8 cellular contexts compared by ENCODE assay signal in the genomic region with DNA sequence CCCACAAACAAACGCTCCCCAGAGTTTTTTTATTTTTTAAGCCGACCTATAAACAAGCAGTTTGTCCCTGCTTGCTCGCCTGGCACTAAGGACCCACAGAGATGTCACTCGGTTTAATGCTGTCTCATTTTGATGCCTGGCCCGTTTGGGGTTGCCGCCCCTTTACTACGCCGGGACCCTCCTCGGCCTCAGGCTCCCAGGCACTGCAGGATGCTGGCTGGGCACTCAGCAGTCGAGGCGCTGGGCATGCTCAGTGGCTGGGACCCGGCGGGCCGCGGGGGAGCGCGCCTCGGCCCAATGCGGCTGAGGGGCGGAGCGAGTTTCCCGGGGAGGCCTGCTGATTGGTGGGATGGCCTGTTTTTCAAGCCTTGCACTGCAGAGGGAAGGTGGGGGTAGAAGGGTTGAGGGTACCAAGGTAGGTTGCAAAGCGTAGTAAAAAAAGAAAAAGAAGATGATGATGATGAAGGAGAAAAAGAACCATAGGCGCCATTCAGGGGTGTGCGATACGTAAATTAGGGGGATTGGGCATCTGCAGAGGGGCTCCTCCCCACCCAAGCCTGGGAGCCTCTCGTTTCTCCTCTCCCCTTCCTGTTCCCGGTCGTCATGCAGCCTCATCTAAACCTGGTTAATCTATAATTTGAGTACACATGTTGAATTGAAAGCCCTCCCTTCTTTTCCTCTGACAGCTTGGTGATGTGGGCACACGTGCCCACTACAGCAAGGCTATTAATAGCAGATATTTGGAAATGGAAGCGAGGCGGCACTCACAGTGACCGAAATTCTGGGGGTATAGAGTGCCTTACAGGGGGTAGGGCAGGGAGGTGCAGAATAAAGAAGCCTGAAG. TPM values are rescaled to one million over a fixed set of nuclear protein-coding genes. Genes with fewer than 3 reads are reported as not detected.
DNase-seq lines count a peak whose midpoint lies in the region; FAIRE-seq and TF ChIP-seq lines count a peak whose summit lies in the region.

No MANE protein-coding gene starts in this region.

- TF ChIP-seq CTCF in WERI-Rb-1 (IDR thresholded peaks at IDR 0.05; ENCODE audit: low read depth, low read length) (no peak), bronchial epithelial cell (IDR thresholded peaks at IDR 0.05; ENCODE audit: insufficient read depth, low read length, severe bottlenecking) (no peak)

- no peaks in the 10 kb centered on the region for H3K27me3 ChIP-seq in WERI-Rb-1 (ENCODE audit: insufficient read depth, low read depth, severe bottlenecking)
- H3K27me3 ChIP-seq in bronchial epithelial cell (ENCODE audit: control insufficient read depth, insufficient read depth, low read length) = no peaks in the 10 kb centered on the region

- H3K27ac ChIP-seq in WERI-Rb-1 = no peak overlapping the region

- CTCF ChIA-PET in HEK293T (lab: Yijun Ruan, JAX) = interaction anchor here (0.6 to 1.2 kb wide), 4 partner anchors 21 to 803 kb away, joined by 3 to 4 read pairs (median 3); no protein-coding TSS in a partner anchor

- H3K4me3 ChIP-seq in GM08714 (ENCODE audit: low read length) (peak overlapping the region; percentile 67; the same call in 1 of the 2 replicates), WERI-Rb-1 (ENCODE audit: low read depth, low read length) (peak overlapping the region; percentile 87), bronchial epithelial cell (ENCODE audit: low read depth, low read length) (peak overlapping the region; percentile 91)

- no peaks in the 10 kb centered on the region for H3K9me3 ChIP-seq in WERI-Rb-1 (ENCODE audit: severe bottlenecking)

- no peak for FAIRE-seq in bronchial epithelial cell (lab: Jason Lieb, UNC)
- FAIRE-seq in islet of Langerhans (lab: Jason Lieb, UNC) = peak; percentile 94

- H3K36me3 ChIP-seq in WERI-Rb-1 (no peaks in the 10 kb centered on the region), bronchial epithelial cell (ENCODE audit: control insufficient read depth, insufficient read depth, low read length) (peaks cover 8% of the 10 kb centered on the region)

- POLR2A ChIA-PET in HEK293T (lab: Yijun Ruan, JAX) = no interaction called here

- no peak for DNase-seq in HEK293T (ENCODE audit: extremely low spot score)
- DNase-seq in NCI-H128 (lab: John Stamatoyannopoulos, UW; ENCODE audit: unreplicated experiment) = peak; percentile 68
- DNase-seq in WERI-Rb-1 = peak; percentile 90
- peak; percentile 71 for DNase-seq in bronchial epithelial cell (ENCODE audit: low read depth)
- peak; percentile 33 to 65 for DNase-seq in stimulated activated CD4-positive, alpha-beta T cell treated with anti-CD3 and anti-CD28 coated beads, Interleukin-1b, Interleukin-23, amount 100 ng/mL, for 1 hour (ENCODE audit: low read depth in 2 of 2)
- no peak for DNase-seq in NCI-H146 treated with DMSO at 0.1 percent for 48 hours (lab: John Stamatoyannopoulos, UW; ENCODE audit: unreplicated experiment)

TF ChIP-seq in HEK293T, 16 proteins besides CTCF, POLR2A, EP300 and RAD21:
- peak; percentile 73 for TF ChIP-seq PKNOX1 (IDR thresholded peaks at IDR 0.05)
- TF ChIP-seq NFRKB (IDR thresholded peaks at IDR 0.05) = no peak
TF ChIP-seq in HEK293T: peak in this region for 1.

RNA-seq across cellular contexts. Expression of gene IRS1, which starts 1.5 kb away (rescaled TPM):
- 7.0 and 12.6 TPM in 2 replicates for total RNA-seq in bronchial epithelial cell

RNA-seq across cellular contexts. Expression of gene RHBDD1, which starts 34.7 kb away (rescaled TPM):
- total RNA-seq in bronchial epithelial cell = 29.7 and 32.0 TPM in 2 replicates

Comparison
In these comparisons a context has a peak if more than half of its experiments do, and no peak if none do; other contexts are left out.
1. DNase-seq: peak in NCI-H128 (single experiment), WERI-Rb-1 (single experiment), bronchial epithelial cell (single experiment) and stimulated activated CD4-positive, alpha-beta T cell treated with anti-CD3 and anti-CD28 coated beads, Interleukin-1b, Interleukin-23, amount 100 ng/mL, for 1 hour (2 of 2); none in HEK293T (single experiment) and NCI-H146 treated with DMSO at 0.1 percent for 48 hours (single experiment).
2. Peak in every context shown above with its lines, with median percentiles within 50 percentile points of each other: H3K4me3 ChIP-seq.